16 cellular contexts compared by ENCODE assay signal in the genomic region with DNA sequence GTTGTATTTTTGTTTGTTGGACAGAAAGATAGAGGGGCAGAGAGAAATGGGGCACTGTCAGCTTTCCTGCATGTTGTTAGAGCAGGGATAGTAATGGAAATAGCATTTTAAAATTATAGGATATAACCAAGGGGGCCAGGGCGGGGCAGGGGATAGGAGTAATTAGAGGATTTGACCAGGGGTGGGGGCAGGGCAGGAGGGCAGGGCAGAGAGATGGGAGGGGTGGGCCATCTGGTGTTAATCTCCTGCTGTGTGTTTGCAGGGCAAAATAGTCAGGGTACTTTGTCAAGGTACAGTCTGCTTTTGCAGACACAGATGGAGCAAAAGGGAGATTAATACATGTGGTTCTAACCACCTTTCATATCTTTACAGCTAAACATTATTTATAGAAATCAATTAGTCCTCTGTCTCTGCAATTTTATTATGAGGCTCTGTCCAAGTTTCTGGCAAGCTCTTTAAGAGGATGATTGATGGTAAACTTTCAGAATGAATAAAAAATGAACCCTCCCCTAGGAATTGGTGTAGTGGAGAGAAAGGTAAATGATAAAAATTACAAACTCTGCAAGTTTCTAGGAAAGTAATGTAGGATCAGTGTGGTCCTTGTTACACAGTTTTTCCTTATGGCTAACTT. TPM values are rescaled to one million over a fixed set of nuclear protein-coding genes. Genes with fewer than 3 reads are reported as not detected.
DNase-seq lines count a peak whose midpoint lies in the region; ATAC-seq and TF ChIP-seq lines count a peak whose summit lies in the region.
"Had no signal": no experiment of that assay in that cellular context is flagged by ENCODE, and none has a peak within 500 bp of the region (broad histone marks: within the 10 kb centered on the region; RNA-seq: fewer than 3 reads in every experiment).

No MANE protein-coding gene starts in this region.

- no peaks in the 10 kb centered on the region for H3F3A ChIP-seq in GM23338 (replicated peaks; ENCODE audit: low read depth)

- H3K27ac Mint-ChIP-seq in GM23338 = no peak overlapping the region
- H3K27ac Mint-ChIP-seq in WTC11 = no peak overlapping the region
- H3K27ac Mint-ChIP-seq: CD4-positive, alpha-beta memory T cell; IgD-negative memory B cell had no signal

- peak overlapping the region; percentile 71 for H3K4me2 ChIP-seq in GM23338

- H3K79me2 ChIP-seq in GM23338 (replicated peaks; ENCODE audit: insufficient read depth) = no peaks in the 10 kb centered on the region

- no peak overlapping the region for H3K27ac ChIP-seq in GM23338 (ENCODE audit: low read depth)
- H3K27ac ChIP-seq in neutrophil = peak overlapping the region; percentile 78
- H3K27ac ChIP-seq: SJSA1 had no signal

- H3K9me3 Mint-ChIP-seq in GM23338 = no peaks in the 10 kb centered on the region; the same call in 2 of the 3 replicates
- H3K9me3 Mint-ChIP-seq in WTC11 = 0 out of 2 replicates have a peak, but pooled peaks cover 3% of the 10 kb centered on the region

- H3K36me3 Mint-ChIP-seq in GM23338 (ENCODE audit: low read depth) = no peaks in the 10 kb centered on the region
- no peaks in the 10 kb centered on the region for H3K36me3 Mint-ChIP-seq in WTC11
- H3K36me3 Mint-ChIP-seq: CD4-positive, alpha-beta memory T cell had no signal

- no peak overlapping the region for H3K4me3 Mint-ChIP-seq in GM23338
- H3K4me3 Mint-ChIP-seq in WTC11 = no peak overlapping the region
- H3K4me3 Mint-ChIP-seq: CD4-positive, alpha-beta memory T cell; IgD-negative memory B cell had no signal

- peaks cover 4% of the 10 kb centered on the region for H3K27me3 Mint-ChIP-seq in GM23338 (ENCODE audit: insufficient read depth, low read depth, poor library complexity)
- no peaks in the 10 kb centered on the region for H3K27me3 Mint-ChIP-seq in WTC11 (ENCODE audit: low read depth)

- CTCF ChIA-PET in WTC11 (lab: Charles Lee) = no interaction called here

- no peak for TF ChIP-seq CTCF in GM23338 (conservative IDR thresholded peaks at IDR 0.05; ENCODE audit: low read depth in 2 of 2)
- no peak for TF ChIP-seq CTCF in WTC11 (IDR thresholded peaks at IDR 0.05)
- TF ChIP-seq CTCF in neutrophil (IDR thresholded peaks at IDR 0.05) = no peak

- peaks cover 31% of the 10 kb centered on the region for H3K4me1 Mint-ChIP-seq in GM23338
- H3K4me1 Mint-ChIP-seq in WTC11 = peaks cover 38% of the 10 kb centered on the region
- H3K4me1 Mint-ChIP-seq: CD4-positive, alpha-beta memory T cell; IgD-negative memory B cell had no signal

- H3K9me3 ChIP-seq in neutrophil = no peaks in the 10 kb centered on the region
- H3K9me3 ChIP-seq: BE2C, SJSA1 had no signal

- H3K4me3 ChIP-seq in GM23338 (no peak overlapping the region), neutrophil (ENCODE audit: low read depth in 1 of 2, low read length in 1 of 2) (no peak overlapping the region)
- H3K4me3 ChIP-seq: SJSA1 had no signal

- peaks cover 23% of the 10 kb centered on the region for H3K4me1 ChIP-seq in GM23338 (ENCODE audit: insufficient read depth)
- H3K4me1 ChIP-seq in neutrophil (ENCODE audit: control insufficient read depth in 1 of 2, insufficient read depth in 1 of 2, low read depth in 1 of 2, low read length in 1 of 2) = peaks cover 29 to 39% of the 10 kb centered on the region in 2 experiments
- H3K4me1 ChIP-seq: BE2C had no signal

- ATAC-seq in GM23338 (peak; percentile 78), WTC11 (peak; percentile 82), GM21423 (IDR thresholded peaks at IDR 0.05; ENCODE audit: unreplicated experiment) (no peak)

- no peaks in the 10 kb centered on the region for H3K36me3 ChIP-seq in GM23338 (ENCODE audit: insufficient read depth)
- H3K36me3 ChIP-seq in neutrophil = no peaks in the 10 kb centered on the region
- H3K36me3 ChIP-seq: BE2C, SJSA1 had no signal

- DNase-seq in GM23338 (ENCODE audit: low spot score) (peak; percentile 34), NCI-H2171 treated with DMSO at 0.1 percent for 48 hours (lab: John Stamatoyannopoulos, UW) (peak; percentile 81), WTC11 (ENCODE audit: low spot score) (no peak), NCI-H345 treated with DMSO at 0.1 percent for 48 hours (lab: John Stamatoyannopoulos, UW; ENCODE audit: unreplicated experiment) (no peak)
- no peak for DNase-seq in central memory CD4-positive, alpha-beta T cell
- DNase-seq: BE2C; CD4-positive, alpha-beta memory T cell; HCEC 1CT; NCI-H1436 treated with DMSO at 0.1 percent for 48 hours; NCI-H2107; NK-92 treated with Interleukin-12 subunit alpha and Interleukin-12 subunit beta, amount 100 ng/mL, for 24 hours had no signal

- POLR2A ChIA-PET in WTC11 (lab: Charles Lee) = no interaction called here

- peak overlapping the region; percentile 75; the same call in 1 of the 2 replicates for H2AFZ ChIP-seq in GM23338

- peaks cover under 1% of the 10 kb centered on the region; the same call in 1 of the 2 replicates for H3K9me2 ChIP-seq in GM23338 (ENCODE audit: insufficient read depth)

- H4K20me1 ChIP-seq in GM23338 (replicated peaks; ENCODE audit: insufficient read depth) = no peaks in the 10 kb centered on the region

- H3K27me3 ChIP-seq in GM23338 (ENCODE audit: insufficient read depth) (no peaks in the 10 kb centered on the region), neutrophil (no peaks in the 10 kb centered on the region)
- H3K27me3 ChIP-seq: BE2C, SJSA1 had no signal

TF ChIP-seq in GM23338, 12 proteins besides CTCF, POLR2A, EP300 and RAD21 (continues in another document):
- TF ChIP-seq NANOG (IDR thresholded peaks at IDR 0.05; ENCODE audit: borderline replicate concordance) (no peak), STAT1 (IDR thresholded peaks at IDR 0.05; ENCODE audit: unreplicated experiment) (no peak), POLR2AphosphoS5 (IDR thresholded peaks at IDR 0.05; ENCODE audit: low read depth) (no peak), CREB1 (CRISPR knock-in tag; IDR thresholded peaks at IDR 0.05; ENCODE audit: low read depth) (no peak), EZH2phosphoT487 (IDR thresholded peaks at IDR 0.05; ENCODE audit: unreplicated experiment) (no peak), EZH2 (IDR thresholded peaks at IDR 0.05; ENCODE audit: low read depth, unreplicated experiment) (no peak)
- TF ChIP-seq, protein P1, sequence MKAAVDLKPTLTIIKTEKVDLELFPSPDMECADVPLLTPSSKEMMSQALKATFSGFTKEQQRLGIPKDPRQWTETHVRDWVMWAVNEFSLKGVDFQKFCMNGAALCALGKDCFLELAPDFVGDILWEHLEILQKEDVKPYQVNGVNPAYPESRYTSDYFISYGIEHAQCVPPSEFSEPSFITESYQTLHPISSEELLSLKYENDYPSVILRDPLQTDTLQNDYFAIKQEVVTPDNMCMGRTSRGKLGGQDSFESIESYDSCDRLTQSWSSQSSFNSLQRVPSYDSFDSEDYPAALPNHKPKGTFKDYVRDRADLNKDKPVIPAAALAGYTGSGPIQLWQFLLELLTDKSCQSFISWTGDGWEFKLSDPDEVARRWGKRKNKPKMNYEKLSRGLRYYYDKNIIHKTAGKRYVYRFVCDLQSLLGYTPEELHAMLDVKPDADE (IDR thresholded peaks at IDR 0.05) = no peak

TF ChIP-seq in WTC11, 78 proteins besides CTCF, POLR2A, EP300 and RAD21:
- TF ChIP-seq ZSCAN18 (CRISPR knock-in tag; IDR thresholded peaks at IDR 0.05) (no peak), NFE2L1 (CRISPR knock-in tag; IDR thresholded peaks at IDR 0.05) (no peak)

RNA-seq across cellular contexts. Expression of gene ANKFN1, which starts 6.6 kb away (rescaled TPM):
- not detected in 2 replicates for total RNA-seq in GM23338 (2014; rRNA removed; shearing (Covaris generic))
- polyA plus RNA-seq in GM23338 (2016; fragmentation: Nextera tagmentation; extraction: Ambion mirVana) = not detected in 2 replicates
- total RNA-seq in WTC11 (2021) = 0.11 to 0.24 TPM in 2 of 3 replicates, not detected in the other
- total RNA-seq: CD4-positive, alpha-beta memory T cell; LHCN-M2 had no signal
- polyA plus RNA-seq: CD4-positive, alpha-beta memory T cell; IgD-negative memory B cell had no signal

Comparison
In these comparisons a context has a peak if more than half of its experiments do, and no peak if none do; other contexts are left out.
1. DNase-seq: peak in GM23338 (single experiment) and NCI-H2171 treated with DMSO at 0.1 percent for 48 hours (single experiment); none in WTC11 (single experiment), NCI-H345 treated with DMSO at 0.1 percent for 48 hours (single experiment) and central memory CD4-positive, alpha-beta T cell (single experiment).